20 cellular contexts compared by ENCODE assay signal in the genomic region with DNA sequence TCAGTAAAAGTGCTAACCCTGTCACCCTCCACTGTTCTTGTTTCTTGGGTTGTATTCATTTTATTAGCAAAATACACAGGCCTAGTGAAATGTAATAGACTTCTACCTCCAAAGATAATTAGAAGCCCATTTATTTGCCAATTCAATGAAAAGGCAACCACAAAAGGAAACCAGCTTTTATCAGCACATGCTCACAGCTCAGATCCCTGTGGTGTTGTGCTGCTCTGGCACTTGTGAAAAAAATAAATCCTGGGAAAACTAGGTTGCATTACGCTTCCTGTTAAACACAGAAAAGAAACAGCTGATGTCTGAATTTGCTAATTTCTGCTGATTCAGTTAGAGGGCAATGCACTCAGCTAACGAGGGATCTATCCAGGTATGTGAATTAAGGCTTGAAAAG.
DNase-seq lines count a peak whose midpoint lies in the region; ATAC-seq and TF ChIP-seq lines count a peak whose summit lies in the region.
"Had no signal": no experiment of that assay in that cellular context is flagged by ENCODE, and none has a peak within 500 bp of the region (broad histone marks: within the 10 kb centered on the region; RNA-seq: fewer than 3 reads in every experiment).

No MANE protein-coding gene starts in this region.

- CTCF ChIA-PET in Caco-2 (lab: Charles Lee): no interaction called here
- CTCF ChIA-PET in OCI-LY7 (lab: Charles Lee; ENCODE audit: unreplicated experiment): no interaction called here

- no peaks in the 10 kb centered on the region for H3K9me3 ChIP-seq in Caco-2
- no peaks in the 10 kb centered on the region for H3K9me3 ChIP-seq in right lobe of liver
- H3K9me3 ChIP-seq in OCI-LY7 (ENCODE audit: low read length): no peaks in the 10 kb centered on the region
- H3K9me3 ChIP-seq: MG63 had no signal

- no peaks in the 10 kb centered on the region for H3K79me2 ChIP-seq in OCI-LY7 (ENCODE audit: insufficient read depth, low read depth, low read length)

- POLR2A ChIA-PET in Caco-2 (lab: Charles Lee): no interaction called here
- POLR2A ChIA-PET in OCI-LY7 (lab: Charles Lee): no interaction called here

- peaks cover 27% of the 10 kb centered on the region for H3K4me1 Mint-ChIP-seq in Caco-2 (ENCODE audit: low read depth, unreplicated experiment)
- H3K4me1 Mint-ChIP-seq: CD14-positive monocyte had no signal

- no peak for TF ChIP-seq CTCF in Caco-2 (IDR thresholded peaks at IDR 0.05; ENCODE audit: insufficient read depth in 1 of 2, low read depth in 1 of 2, low read length in 1 of 2, severe bottlenecking in 1 of 2, unreplicated experiment in 1 of 2)
- no peak for TF ChIP-seq CTCF in right lobe of liver (IDR thresholded peaks at IDR 0.05)
- no peak for TF ChIP-seq CTCF in OCI-LY7 (conservative IDR thresholded peaks at IDR 0.05; ENCODE audit: low read length)

- ATAC-seq in right lobe of liver: peak in 2 of 4 donors; percentile 11 to 18
- no peak for ATAC-seq in GM18520 (IDR thresholded peaks at IDR 0.05; ENCODE audit: unreplicated experiment)
- ATAC-seq: GM12878 had no signal

- H3K36me3 ChIP-seq in Caco-2 (ENCODE audit: control insufficient read depth, insufficient read depth, low read length) (no peaks in the 10 kb centered on the region), right lobe of liver (no peaks in the 10 kb centered on the region), OCI-LY7 (ENCODE audit: insufficient read depth, low read length) (no peaks in the 10 kb centered on the region)
- H3K36me3 ChIP-seq: MG63 had no signal

- no peaks in the 10 kb centered on the region for H3K9me3 Mint-ChIP-seq in Caco-2 (ENCODE audit: unreplicated experiment)
- H3K9me3 Mint-ChIP-seq: HFFc6; T-helper 2 cell treated with Interferon-gamma antibody and Interleukin-4, amounts not matched to agents 5 μg/mL and 100 μg/mL, for 36 hours had no signal

- H3K36me3 Mint-ChIP-seq in Caco-2 (ENCODE audit: insufficient read depth, unreplicated experiment): no peaks in the 10 kb centered on the region
- H3K36me3 Mint-ChIP-seq: CD14-positive monocyte had no signal

- no peak overlapping the region for H3K4me3 Mint-ChIP-seq in Caco-2 (ENCODE audit: unreplicated experiment)
- H3K4me3 Mint-ChIP-seq: CD14-positive monocyte; HFFc6; T-helper 2 cell treated with Interferon-gamma antibody and Interleukin-4, amounts not matched to agents 5 μg/mL and 100 μg/mL, for 36 hours had no signal

- peaks cover 30% of the 10 kb centered on the region for H3K4me1 ChIP-seq in Caco-2
- H3K4me1 ChIP-seq in right lobe of liver: peaks cover 0 to 32% (median 15%) of the 10 kb centered on the region in 4 donors
- no peaks in the 10 kb centered on the region for H3K4me1 ChIP-seq in OCI-LY7 (ENCODE audit: insufficient read depth, low read length, poor library complexity, severe bottlenecking)

- H3K4me3 ChIP-seq in Caco-2 (ENCODE audit: low read depth, low read length): no peak overlapping the region
- H3K4me3 ChIP-seq in right lobe of liver: no peak overlapping the region
- no peak overlapping the region for H3K4me3 ChIP-seq in OCI-LY7 (ENCODE audit: low read depth, low read length, poor library complexity, severe bottlenecking)
- H3K4me3 ChIP-seq: GM12878, MG63, PC-9 had no signal

- H3K27ac ChIP-seq in right lobe of liver (peak overlapping the region in 2 of 3 donors; percentile 24 to 28), OCI-LY7 (ENCODE audit: low read depth, low read length, poor library complexity, severe bottlenecking) (no peak overlapping the region)
- H3K27ac ChIP-seq: PC-9 had no signal

- 2% methylated on average over 2 of the region's 2 CpGs for WGBS in right lobe of liver (ENCODE audit: insufficient coverage, low coverage, low lambda C conversion rate, missing lambda C conversion rate)

- H3K27ac Mint-ChIP-seq in Caco-2 (ENCODE audit: unreplicated experiment): peak overlapping the region; percentile 5
- H3K27ac Mint-ChIP-seq: CD14-positive monocyte; HFFc6; T-helper 2 cell treated with Interferon-gamma antibody and Interleukin-4, amounts not matched to agents 5 μg/mL and 100 μg/mL, for 36 hours had no signal

- DNase-seq in Caco-2 (no peak), NCI-H146 treated with DMSO at 0.1 percent for 48 hours (lab: John Stamatoyannopoulos, UW; ENCODE audit: unreplicated experiment) (peak; percentile 68), cerebellar cortex (ENCODE audit: low spot score) (peak; percentile 15), right lobe of liver (no peak), NCI-H1694 treated with DMSO at 0.1 percent for 48 hours (lab: John Stamatoyannopoulos, UW) (no peak), OCI-LY7 (ENCODE audit: low spot score) (no peak), NCI-H1105 (lab: John Stamatoyannopoulos, UW) (no peak)
- DNase-seq: ACHN, AML-193, HFFc6, Karpas-422, MG63, NCI-H1092 treated with DMSO at 0.1 percent for 48 hours, NCI-H2029 treated with DMSO at 0.1 percent for 48 hours, NCI-H510A, PC-9 had no signal

- H3K27me3 ChIP-seq in Caco-2 (replicated peaks; ENCODE audit: control insufficient read depth, insufficient read depth, low read length): no peaks in the 10 kb centered on the region
- no peaks in the 10 kb centered on the region for H3K27me3 ChIP-seq in right lobe of liver
- H3K27me3 ChIP-seq: MG63 had no signal

- intact Hi-C loops in Caco-2 (cut with micrococcal nuclease; ENCODE audit: unreplicated experiment) (loop anchor here (1.0 kb wide), 1 partner anchor 44 kb away; no protein-coding TSS in a partner anchor), right lobe of liver (cut with DNase I) (no loop called here), OCI-LY7 (cut with micrococcal nuclease; ENCODE audit: unreplicated experiment) (no loop called here)

- no peaks in the 10 kb centered on the region for H4K20me1 ChIP-seq in OCI-LY7 (ENCODE audit: insufficient read depth, low read length)

- no peak overlapping the region for H2AFZ ChIP-seq in OCI-LY7 (ENCODE audit: low read length)
- H2AFZ ChIP-seq: PC-9 had no signal

- no peaks in the 10 kb centered on the region for H3K9me2 ChIP-seq in OCI-LY7 (ENCODE audit: insufficient read depth, low read length)

- BruUV-seq in Caco-2 (replicated peaks; lab: Mats Ljungman, UMichigan) (no TSS peak), OCI-LY7 (replicated peaks; lab: Mats Ljungman, UMichigan) (no TSS peak)

- no peak for TF ChIP-seq POLR2A in right lobe of liver (IDR thresholded peaks at IDR 0.05)

- H3K4me2 ChIP-seq in OCI-LY7 (ENCODE audit: low read length): no peak overlapping the region
- H3K4me2 ChIP-seq: PC-9 had no signal

- H3K27me3 Mint-ChIP-seq in Caco-2 (ENCODE audit: insufficient read depth, unreplicated experiment): no peaks in the 10 kb centered on the region

Comparison
In these comparisons a context has a peak if more than half of its experiments do, and no peak if none do; other contexts are left out.
1. DNase-seq: peak in NCI-H146 treated with DMSO at 0.1 percent for 48 hours (single experiment) and cerebellar cortex (single experiment); none in Caco-2 (0 of 2), right lobe of liver (0 of 3), NCI-H1694 treated with DMSO at 0.1 percent for 48 hours (single experiment), OCI-LY7 (single experiment) and NCI-H1105 (single experiment).